Comparison of ENCODE assay signal across 8 cellular contexts in the genomic region with DNA sequence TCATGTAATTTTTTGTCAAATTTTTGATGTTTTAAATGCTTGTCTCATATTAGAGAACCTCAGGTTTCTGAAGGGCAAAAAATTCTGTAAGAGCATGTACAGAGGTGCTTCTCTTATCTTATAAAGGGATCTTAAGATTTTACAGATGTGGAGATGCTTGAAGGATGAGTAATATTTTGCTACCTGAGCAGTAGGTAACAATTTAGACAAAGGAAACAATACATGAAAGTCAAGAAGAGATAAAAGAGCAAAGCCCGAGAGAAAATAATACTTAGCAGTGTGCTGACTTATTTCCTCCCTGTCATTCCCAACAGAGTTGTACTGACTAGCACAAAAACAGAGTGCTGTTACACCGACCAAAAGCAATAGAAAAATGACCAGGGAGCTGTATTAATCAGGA.
"Had no signal": no experiment of that assay in that cellular context is flagged by ENCODE, and none has a peak within 500 bp of the region (broad histone marks: within the 10 kb centered on the region; RNA-seq: fewer than 3 reads in every experiment).

No MANE protein-coding gene starts in this region.

- ATAC-seq: GM12878 had no signal

- DNase-seq: GDM1, GF-D8 had no signal

- H3K4me3 ChIP-seq: GM12878 had no signal

- FAIRE-seq: G401.6, GM12878, GM12891, GM12892, GM18507, GM19239 had no signal
